Comparison of ENCODE assay signal across 8 cellular contexts in the genomic region with DNA sequence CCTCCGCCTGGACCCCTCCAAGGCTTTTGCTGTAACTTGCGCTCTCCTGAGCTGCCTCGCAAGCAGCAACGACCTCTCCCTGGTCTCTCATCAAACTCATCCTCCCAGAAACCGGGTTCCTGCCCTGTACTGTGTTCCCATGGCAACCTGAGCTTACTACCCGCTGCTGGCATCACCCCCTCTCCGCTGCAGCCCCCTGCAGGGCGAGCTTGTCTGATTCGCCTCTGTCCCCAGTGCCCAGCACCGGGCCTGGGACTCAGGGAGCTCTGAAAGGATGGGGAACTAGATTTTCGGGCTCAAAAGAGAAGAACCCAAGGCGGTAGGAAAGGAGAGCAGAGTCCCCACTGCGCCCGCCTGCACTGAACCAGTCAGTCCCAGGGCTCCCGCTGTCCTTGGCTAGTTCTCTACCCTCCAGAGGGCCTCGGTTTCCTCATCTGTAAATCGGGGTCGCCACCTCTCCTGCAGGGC. TPM values are rescaled to one million over a fixed set of nuclear protein-coding genes. Genes with fewer than 3 reads are reported as not detected.
A peak's percentile ranks its signal among the peaks of the same experiment; 100 is the strongest.
DNase-seq lines count a peak whose midpoint lies in the region; ATAC-seq and TF ChIP-seq lines count a peak whose summit lies in the region.

No MANE protein-coding gene starts in this region.

- intact Hi-C loops in lower leg skin (cut with DNase I; ENCODE audit: low total_unique reads) = no loop called here

- H3K27ac ChIP-seq in RWPE2 (ENCODE audit: poor library complexity, severe bottlenecking) (peak overlapping the region; percentile 20), ectodermal cell (ENCODE audit: insufficient read depth, low read depth, low read length, poor library complexity, severe bottlenecking) (no peak overlapping the region)

- H3K27me3 ChIP-seq in RWPE2 (ENCODE audit: insufficient read depth, poor library complexity, severe bottlenecking) = no peaks in the 10 kb centered on the region
- peaks cover 8% of the 10 kb centered on the region for H3K27me3 ChIP-seq in ectodermal cell (ENCODE audit: control insufficient read depth, insufficient read depth, low read length, poor library complexity, severe bottlenecking)

- ATAC-seq in GM18498 (IDR thresholded peaks at IDR 0.05; ENCODE audit: unreplicated experiment) (peak; percentile 8), HG03280 (IDR thresholded peaks at IDR 0.05; ENCODE audit: unreplicated experiment) (peak; percentile 10), RWPE2 (ENCODE audit: low read depth) (peak; percentile 22)

- peak; percentile 77 for DNase-seq in AG08396 (ENCODE audit: low spot score)
- no peak for DNase-seq in RWPE2 (ENCODE audit: low spot score)
- no peak for DNase-seq in lower leg skin (ENCODE audit: low spot score in 2 of 2)
- peak; percentile 40 for DNase-seq in superior temporal gyrus (ENCODE audit: extremely low spot score)
- DNase-seq in NCI-H226 = no peak

- peak overlapping the region; percentile 69 for H3K4me3 ChIP-seq in RWPE2 (ENCODE audit: severe bottlenecking)
- peak overlapping the region; percentile 80 for H3K4me3 ChIP-seq in ectodermal cell (ENCODE audit: insufficient read depth, low read depth, low read length)
- H3K4me3 ChIP-seq in lower leg skin (ENCODE audit: low read depth, poor library complexity, severe bottlenecking) = peak overlapping the region; percentile 65

- H3K36me3 ChIP-seq in RWPE2 (ENCODE audit: low read depth) (no peaks in the 10 kb centered on the region), ectodermal cell (ENCODE audit: control insufficient read depth, insufficient read depth, low read length) (no peaks in the 10 kb centered on the region)

- no peak for TF ChIP-seq POLR2A in lower leg skin (IDR thresholded peaks at IDR 0.05)

- 11 to 15% methylated on average over 18 of the region's 18 CpGs for WGBS in ectodermal cell, 2 experiments
- 4 to 5% methylated on average over 16 to 17 of the region's 18 CpGs for WGBS in lower leg skin, 2 donors

- H3K9me3 ChIP-seq in RWPE2 (ENCODE audit: severe bottlenecking) (no peaks in the 10 kb centered on the region), ectodermal cell (ENCODE audit: control insufficient read depth, low read length) (no peaks in the 10 kb centered on the region)

- no peak for TF ChIP-seq CTCF in RWPE2 (IDR thresholded peaks at IDR 0.05; ENCODE audit: poor library complexity, severe bottlenecking)
- TF ChIP-seq CTCF in lower leg skin (IDR thresholded peaks at IDR 0.05) = no peak

- peaks cover 8% of the 10 kb centered on the region for H3K4me1 ChIP-seq in RWPE2 (ENCODE audit: insufficient read depth, poor library complexity, severe bottlenecking)
- no peaks in the 10 kb centered on the region for H3K4me1 ChIP-seq in ectodermal cell (ENCODE audit: control insufficient read depth, insufficient read depth, low read length)

RNA-seq across cellular contexts. Expression of a gene that starts 0.5 kb away (rescaled TPM):
- polyA plus RNA-seq in ectodermal cell (2013, experiment 1 of 4) = 28.6 TPM
- polyA plus RNA-seq in ectodermal cell (2013, experiment 2 of 4) = 30.1 TPM
- 21.9 TPM for polyA plus RNA-seq in ectodermal cell (2013, experiment 3 of 4)
- 24.8 TPM for polyA plus RNA-seq in ectodermal cell (2013, experiment 4 of 4)
- total RNA-seq in lower leg skin = 10 to 100 TPM; 30.4 to 44.6 (median 36.8) TPM

RNA-seq across cellular contexts. Expression of a gene that starts 16.5 kb away (rescaled TPM):
- 9.3 TPM for polyA plus RNA-seq in ectodermal cell (2013, experiment 1 of 4)
- 9.5 TPM for polyA plus RNA-seq in ectodermal cell (2013, experiment 2 of 4)
- 9.9 TPM for polyA plus RNA-seq in ectodermal cell (2013, experiment 3 of 4)
- polyA plus RNA-seq in ectodermal cell (2013, experiment 4 of 4) = 12.2 TPM
- 1 to 10 TPM in 3 of 4 donors, under 1 TPM in 1; 0.80 to 3.7 (median 2.4) TPM for total RNA-seq in lower leg skin

Comparison
In these comparisons a context has a peak if more than half of its experiments do, and no peak if none do; other contexts are left out.
1. DNase-seq: peak in AG08396 (single experiment) and superior temporal gyrus (single experiment); none in RWPE2 (single experiment), lower leg skin (0 of 2) and NCI-H226 (single experiment).
2. Peak in every context shown above with its lines, with median percentiles within 50 percentile points of each other: ATAC-seq and H3K4me3 ChIP-seq.